In the genomic region with DNA sequence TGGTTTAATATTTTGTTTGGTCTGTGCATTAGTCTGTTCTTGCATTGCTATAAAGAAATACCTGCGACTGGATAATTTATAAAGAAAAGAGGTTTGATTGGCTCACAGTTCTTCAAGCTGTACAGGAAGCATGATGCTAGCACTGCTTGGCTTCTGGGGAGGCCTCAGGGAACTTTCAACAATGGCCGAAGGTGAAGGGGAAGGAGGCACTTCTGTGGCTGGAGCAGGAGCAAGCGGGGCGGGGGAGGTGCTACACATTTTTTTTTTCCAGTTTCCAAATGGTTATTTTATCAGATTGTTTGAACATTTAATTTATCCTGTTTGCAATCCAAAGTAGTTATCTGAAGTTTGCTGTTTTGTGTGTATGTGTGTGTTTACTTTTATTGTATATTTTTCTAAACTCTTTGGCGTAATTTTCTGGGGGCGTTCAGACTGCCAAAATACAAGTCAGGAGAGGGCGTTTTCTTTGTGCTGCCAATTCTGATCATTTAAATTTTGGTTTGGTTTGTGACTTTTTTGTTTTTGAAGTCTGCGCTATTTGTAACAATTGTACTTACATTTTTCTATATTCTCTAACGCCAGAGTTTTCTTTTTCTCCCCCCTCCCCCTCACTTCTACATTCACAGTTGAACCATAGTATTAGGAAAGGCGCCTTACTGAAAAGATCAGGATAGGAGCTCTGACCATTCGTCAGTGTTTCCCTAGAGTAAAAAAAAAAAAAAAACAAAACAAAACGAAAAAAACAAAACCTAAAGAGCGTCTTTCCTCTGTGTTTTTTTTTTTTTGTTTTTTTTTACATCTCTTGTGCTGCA, we compare ENCODE assay signal across 12 cellular contexts.
"Had no signal": no experiment of that assay in that cellular context is flagged by ENCODE, and none has a peak within 500 bp of the region (broad histone marks: within the 10 kb centered on the region; RNA-seq: fewer than 3 reads in every experiment).

No MANE protein-coding gene starts in this region.

- DNase-seq: activated CD4-positive, alpha-beta T cell treated with anti-CD3 and anti-CD28 coated beads, Interleukin-2, amount 10 ng/mL, durations not matched to agents 24 days and 14 days; activated gamma-delta T cell; activated naive CD8-positive, alpha-beta T cell treated with anti-CD3 and anti-CD28 coated beads for 36 hours; anterior cingulate cortex; dorsolateral prefrontal cortex; esophagus squamous epithelium; heart right ventricle; kidney; left ventricle myocardium superior; retina; transverse colon had no signal

- H3K4me1 ChIP-seq: breast epithelium, esophagus squamous epithelium, heart right ventricle, transverse colon had no signal

- H3K4me3 ChIP-seq: breast epithelium had no signal

- H3K9me3 Mint-ChIP-seq: activated naive CD8-positive, alpha-beta T cell treated with anti-CD3 and anti-CD28 coated beads for 36 hours had no signal

- H3K27ac Mint-ChIP-seq: activated CD4-positive, alpha-beta T cell treated with anti-CD3 and anti-CD28 coated beads, Interleukin-2, amount 10 ng/mL, durations not matched to agents 24 days and 14 days had no signal

- H3K27me3 ChIP-seq: breast epithelium, dorsolateral prefrontal cortex, transverse colon had no signal

- H3K27ac ChIP-seq: breast epithelium, dorsolateral prefrontal cortex, esophagus squamous epithelium, heart right ventricle, transverse colon had no signal

- H3K9me3 ChIP-seq: breast epithelium, esophagus squamous epithelium, transverse colon had no signal

- H3K36me3 ChIP-seq: breast epithelium, esophagus squamous epithelium, heart right ventricle, transverse colon had no signal

- ATAC-seq: left ventricle myocardium superior had no signal
